ENCODE assay signal across 21 cellular contexts in genomic region chr3:37017683-37018082, GRCh38.
"Had no signal": no experiment of that assay in that cellular context is flagged by ENCODE, and none has a peak within 500 bp of the region (broad histone marks: within the 10 kb centered on the region; RNA-seq: fewer than 3 reads in every experiment).

No MANE protein-coding gene starts in this region.

- H3K4me1 ChIP-seq: SJCRH30 had no signal

- H3K9me3 ChIP-seq: SJCRH30 had no signal

- H3K4me3 ChIP-seq: K562, SJCRH30 had no signal

- H3K27ac ChIP-seq: HL-60, KMS-11, SJCRH30 had no signal

- H3K27me3 ChIP-seq: SJCRH30 had no signal

- DNase-seq: Kasumi-1, MM.1S, NCI-H1092 treated with DMSO at 0.1 percent for 48 hours, NCI-H1436, NCI-H187, NCI-H2029, NCI-H2081 treated with DMSO at 0.1 percent for 48 hours, NCI-H2171, NCI-H226, NCI-H446, NCI-H510A, NCI-H524 treated with DMSO at 0.1 percent for 48 hours, NCI-H69, NCI-H774, RPMI8226, SHP77 treated with DMSO at 0.1 percent for 48 hours, SJCRH30 had no signal

- ATAC-seq: K562, SK-N-SH treated with all-trans-retinoic acid at 6 μM for 48 hours had no signal
